8 cellular contexts compared by ENCODE assay signal in genomic region chr3:50322386-50323091, GRCh38. TPM values are rescaled to one million over a fixed set of nuclear protein-coding genes. Genes with fewer than 3 reads are reported as not detected.
A peak's percentile ranks its signal among the peaks of the same experiment; 100 is the strongest.
DNase-seq lines count a peak whose midpoint lies in the region; ATAC-seq and TF ChIP-seq lines count a peak whose summit lies in the region.

Gene HYAL2 (minus strand): TSS chr3:50322745. CDS start chr3:50320489, 2,256 bp downstream.

- no peak for ATAC-seq in CD4-positive, alpha-beta T cell (ENCODE audit: poor library complexity)
- ATAC-seq in lower lobe of right lung (peak in 1 of 2 donors; percentile 15), GM18861 (IDR thresholded peaks at IDR 0.05; ENCODE audit: unreplicated experiment) (no peak), HG02571 (IDR thresholded peaks at IDR 0.05; ENCODE audit: unreplicated experiment) (no peak)

- H3K9me3 ChIP-seq in CD4-positive, alpha-beta T cell (ENCODE audit: control insufficient read depth, low read length) = no peaks in the 10 kb centered on the region
- H3K9me3 ChIP-seq in lower lobe of right lung (no peaks in the 10 kb centered on the region), tibial artery (no peaks in the 10 kb centered on the region)

- H3K4me3 ChIP-seq in lower lobe of right lung (peak within 1 kb of the TSS; percentile 91), tibial artery (peak within 1 kb of the TSS; percentile 70 to 89)

- H3K36me3 ChIP-seq in lower lobe of right lung (peaks cover 43% of the 10 kb centered on the region), tibial artery (peaks cover 7 to 36% (median 24%) of the 10 kb centered on the region in 3 donors)

- H3K4me1 Mint-ChIP-seq in CD4-positive, alpha-beta T cell (ENCODE audit: low read depth) = peaks cover 45% of the 10 kb centered on the region
- peaks cover 48% of the 10 kb centered on the region for H3K4me1 Mint-ChIP-seq in chondrocyte (ENCODE audit: low read depth)

- POLR2A ChIA-PET in CD4-positive, alpha-beta T cell (lab: Charles Lee) = interaction anchor here (2.2 to 3.6 kb wide), 2 partner anchors 14 to 28 kb away, joined by 15 to 25 read pairs; partner anchors contain the start of genes CYB561D2 and NPRL2

- H3K4me1 ChIP-seq in lower lobe of right lung (peaks cover 85% of the 10 kb centered on the region), tibial artery (peaks cover 0 to 68% (median 41%) of the 10 kb centered on the region in 4 donors)

- H3K27ac Mint-ChIP-seq in CD4-positive, alpha-beta T cell = peak within 1 kb of the TSS; percentile 82
- H3K27ac Mint-ChIP-seq in chondrocyte (ENCODE audit: unreplicated experiment) = peak within 1 kb of the TSS; percentile 96

- H3K27me3 ChIP-seq in CD4-positive, alpha-beta T cell (ENCODE audit: control insufficient read depth, insufficient read depth, low read length) = no peaks in the 10 kb centered on the region
- H3K27me3 ChIP-seq in lower lobe of right lung (ENCODE audit: low read depth) (no peaks in the 10 kb centered on the region), tibial artery (no peaks in the 10 kb centered on the region)

- H3K4me3 Mint-ChIP-seq in CD4-positive, alpha-beta T cell = peak within 1 kb of the TSS; percentile 90
- peak within 1 kb of the TSS; percentile 80 for H3K4me3 Mint-ChIP-seq in chondrocyte (ENCODE audit: unreplicated experiment)

- TF ChIP-seq CTCF in CD4-positive, alpha-beta T cell (IDR thresholded peaks at IDR 0.05) = no peak
- TF ChIP-seq CTCF in chondrocyte (IDR thresholded peaks at IDR 0.05) (no peak), lower lobe of right lung (IDR thresholded peaks at IDR 0.05) (no peak), tibial artery (IDR thresholded peaks at IDR 0.05) (no peak)

- H3K36me3 Mint-ChIP-seq in CD4-positive, alpha-beta T cell (ENCODE audit: low read depth) = peaks cover 14% of the 10 kb centered on the region
- peaks cover 3% of the 10 kb centered on the region for H3K36me3 Mint-ChIP-seq in chondrocyte (ENCODE audit: low read depth)

- no peak for DNase-seq in CD4-positive, alpha-beta T cell
- DNase-seq in NCI-H1105 (lab: John Stamatoyannopoulos, UW) = peak; percentile 51
- DNase-seq in chondrocyte (ENCODE audit: low spot score) = peak; percentile 89
- DNase-seq in lower lobe of right lung = peak; percentile 77
- peak in 1 of 2 donors; percentile 77 for DNase-seq in tibial artery
- no peak for DNase-seq in NCI-H2171 (lab: John Stamatoyannopoulos, UW)

- CTCF ChIA-PET in CD4-positive, alpha-beta T cell (lab: Charles Lee) = interaction anchor here (0.6 to 1.7 kb wide), 2 partner anchors 24 to 76 kb away, joined by 3 to 5 read pairs; no protein-coding TSS in a partner anchor

- no peaks in the 10 kb centered on the region for H3K9me3 Mint-ChIP-seq in CD4-positive, alpha-beta T cell
- no peaks in the 10 kb centered on the region for H3K9me3 Mint-ChIP-seq in chondrocyte (ENCODE audit: low read depth)

- peak within 1 kb of the TSS; percentile 75 for H3K27ac ChIP-seq in CD4-positive, alpha-beta T cell (ENCODE audit: low read depth, low read length)
- H3K27ac ChIP-seq in lower lobe of right lung (peak within 1 kb of the TSS; percentile 98), tibial artery (peak within 1 kb of the TSS; percentile 93)

- H3K27me3 Mint-ChIP-seq in CD4-positive, alpha-beta T cell = no peaks in the 10 kb centered on the region
- H3K27me3 Mint-ChIP-seq in chondrocyte (ENCODE audit: low read depth) = no peaks in the 10 kb centered on the region

- intact Hi-C loops in CD4-positive, alpha-beta T cell (cut with DNase I, micrococcal nuclease) = loop anchor here in 1 of 2 experiments (5.0 kb wide), 1 partner anchor 130 kb away; the partner anchor contains the start of gene GNAT1
- intact Hi-C loops in lower lobe of right lung (cut with DNase I) (no loop called here), tibial artery (cut with DNase I; ENCODE audit: low total_unique reads) (no loop called here)

RNA-seq across cellular contexts. Expression of gene HYAL2, which starts in this region (rescaled TPM):
- 1 to 10 TPM; 1.1 to 1.2 TPM for total RNA-seq in CD4-positive, alpha-beta T cell
- total RNA-seq in chondrocyte (31.3 to 37.0 TPM (median 36.8 TPM) in 3 replicates), lower lobe of right lung (155 TPM)

Comparison
In these comparisons a context has a peak if more than half of its experiments do, and no peak if none do; other contexts are left out.
1. RNA of gene HYAL2 (total RNA-seq): 155 TPM in lower lobe of right lung (single experiment) and 31.3 to 37.0 TPM in chondrocyte; 1.1 to 1.2 TPM in CD4-positive, alpha-beta T cell; every median in the first group is over 10 times any median in the second.
2. DNase-seq: peak in NCI-H1105 (single experiment), chondrocyte (single experiment) and lower lobe of right lung (single experiment); none in CD4-positive, alpha-beta T cell (0 of 10) and NCI-H2171 (single experiment).
3. Peak in every context shown above with its lines, with median percentiles within 50 percentile points of each other: H3K27ac ChIP-seq.